10 cellular contexts compared by ENCODE assay signal in the genomic region with DNA sequence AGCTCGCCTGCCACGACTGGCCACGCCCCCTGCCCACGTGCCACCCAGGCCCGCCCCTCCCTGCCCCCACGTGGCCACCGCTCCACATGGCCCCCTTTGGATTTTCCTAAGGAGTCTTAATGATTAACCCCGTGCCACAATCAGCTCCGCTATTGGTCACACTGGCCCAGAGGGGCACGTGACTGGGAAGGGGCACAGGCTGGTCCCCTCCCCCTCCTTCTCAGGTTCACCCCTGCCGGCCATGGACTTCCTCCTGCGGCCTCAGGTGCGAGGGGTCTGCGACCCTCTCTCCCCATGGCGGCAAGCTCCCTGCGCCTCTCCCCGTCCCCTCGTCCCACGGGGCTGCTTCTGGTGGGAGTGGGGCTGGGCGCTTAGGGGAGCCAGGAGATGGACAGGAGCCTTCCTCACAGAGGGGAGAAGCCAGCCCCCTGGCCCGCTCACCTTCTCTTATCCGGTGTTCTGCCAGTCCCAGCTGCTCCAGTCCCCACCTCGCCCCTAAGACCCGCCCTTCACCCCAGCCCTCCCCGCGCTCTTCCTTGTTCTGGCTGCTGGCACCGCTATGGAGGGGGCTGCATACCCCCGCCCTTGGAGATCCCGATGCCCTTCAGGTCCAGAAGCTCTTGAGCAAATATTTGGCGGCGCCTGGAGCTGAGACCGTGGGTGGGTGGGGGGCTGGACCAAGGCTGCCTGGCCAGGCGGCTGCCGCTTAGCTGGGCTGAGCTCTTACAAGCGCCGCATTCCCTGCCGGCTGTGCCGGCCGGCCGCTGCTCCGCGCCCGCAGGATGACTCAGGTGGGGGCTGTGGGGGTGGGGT. TPM values are rescaled to one million over a fixed set of nuclear protein-coding genes. Genes with fewer than 3 reads are reported as not detected.
DNase-seq lines count a peak whose midpoint lies in the region; ATAC-seq, FAIRE-seq and TF ChIP-seq lines count a peak whose summit lies in the region.
"Had no signal": no experiment of that assay in that cellular context is flagged by ENCODE, and none has a peak within 500 bp of the region (broad histone marks: within the 10 kb centered on the region; RNA-seq: fewer than 3 reads in every experiment).

No MANE protein-coding gene starts in this region.

- intact Hi-C loops in A673 (cut with micrococcal nuclease; ENCODE audit: unreplicated experiment): no loop called here

- no peak overlapping the region for H3K4me3 ChIP-seq in A673 (ENCODE audit: low read depth, low read length, poor library complexity, severe bottlenecking)
- H3K4me3 ChIP-seq in MG63: no peak overlapping the region
- H3K4me3 ChIP-seq in endocrine pancreas (ENCODE audit: control insufficient read depth, insufficient read depth, low read length): no peak overlapping the region
- peak overlapping the region; percentile 30 for H3K4me3 ChIP-seq in mesodermal cell (ENCODE audit: extremely low read depth, insufficient read depth, low read length, poor library complexity, severe bottlenecking)

- TF ChIP-seq CTCF in A673 (conservative IDR thresholded peaks at IDR 0.05; ENCODE audit: low read depth, low read length): no peak

- H3K9me3 ChIP-seq in A673 (ENCODE audit: low read depth, low read length, poor library complexity, severe bottlenecking) (no peaks in the 10 kb centered on the region), MG63 (no peaks in the 10 kb centered on the region), endocrine pancreas (ENCODE audit: control insufficient read depth, low read length) (no peaks in the 10 kb centered on the region), mesodermal cell (ENCODE audit: control insufficient read depth, low read length) (no peaks in the 10 kb centered on the region)

- ATAC-seq in GM18511 (IDR thresholded peaks at IDR 0.05; ENCODE audit: unreplicated experiment): no peak
- ATAC-seq in HG03521 (IDR thresholded peaks at IDR 0.05; ENCODE audit: unreplicated experiment): no peak
- ATAC-seq: natural killer cell had no signal

- CTCF ChIA-PET in A673 (lab: Charles Lee): interaction anchor here (0.7 to 1.0 kb wide), 2 partner anchors 44 to 98 kb away, joined by 3 to 4 read pairs; no protein-coding TSS in a partner anchor

- DNase-seq in A673 (ENCODE audit: low spot score): no peak
- peak; percentile 30 for DNase-seq in MG63
- no peak for DNase-seq in HTR-8/SVneo (ENCODE audit: insufficient read length, low spot score)
- no peak for DNase-seq in NCI-H1048 (lab: John Stamatoyannopoulos, UW)
- DNase-seq: activated CD4-positive, alpha-beta T cell treated with anti-CD3 and anti-CD28 coated beads, Interleukin-2, amount 50 U/mL, for 48 hours; natural killer cell had no signal

- peak overlapping the region; percentile 67 for H3K9ac ChIP-seq in endocrine pancreas (ENCODE audit: control insufficient read depth, insufficient read depth, low read length)

- H3K36me3 ChIP-seq in A673 (ENCODE audit: insufficient read depth, low read length, poor library complexity, severe bottlenecking) (peaks cover 26% of the 10 kb centered on the region), MG63 (no peaks in the 10 kb centered on the region), endocrine pancreas (ENCODE audit: control insufficient read depth, insufficient read depth, low read length) (no peaks in the 10 kb centered on the region), mesodermal cell (ENCODE audit: control insufficient read depth, insufficient read depth, low read length) (peaks cover 44% of the 10 kb centered on the region)

- H3K4me1 ChIP-seq in A673 (ENCODE audit: insufficient read depth, low read length, poor library complexity, severe bottlenecking): peaks cover 27% of the 10 kb centered on the region
- no peaks in the 10 kb centered on the region for H3K4me1 ChIP-seq in endocrine pancreas (ENCODE audit: control insufficient read depth, insufficient read depth, low read length)
- H3K4me1 ChIP-seq in mesodermal cell (ENCODE audit: control insufficient read depth, insufficient read depth, low read length, poor library complexity, severe bottlenecking): peaks cover 41% of the 10 kb centered on the region

- WGBS in mesodermal cell (ENCODE audit: insufficient coverage in 2 of 2), 2 experiments: 3 to 8% methylated on average over 9 to 20 of the region's 43 CpGs

- H3K27ac ChIP-seq in A673 (ENCODE audit: low read depth, low read length, poor library complexity, severe bottlenecking): peak overlapping the region; percentile 12
- H3K27ac ChIP-seq in mesodermal cell (ENCODE audit: low read depth, low read length, severe bottlenecking): peak overlapping the region; percentile 80

- no peaks in the 10 kb centered on the region for H3K27me3 ChIP-seq in A673 (replicated peaks; ENCODE audit: insufficient read depth, low read depth, low read length, poor library complexity)
- no peaks in the 10 kb centered on the region for H3K27me3 ChIP-seq in MG63
- no peaks in the 10 kb centered on the region for H3K27me3 ChIP-seq in endocrine pancreas (ENCODE audit: control insufficient read depth, insufficient read depth, low read length)

- POLR2A ChIA-PET in A673 (lab: Charles Lee; ENCODE audit: low non-redundant PET): no interaction called here

- BruUV-seq in A673 (replicated peaks; lab: Mats Ljungman, UMichigan): no TSS peak

- FAIRE-seq in HTR-8/SVneo (lab: Jason Lieb, UNC): no peak

RNA-seq across cellular contexts. Expression of a gene that starts 3.2 kb away (rescaled TPM):
- 213 and 222 TPM in 2 replicates for total RNA-seq in A673 (2021)
- 38.6 and 81.5 TPM in 2 replicates for total RNA-seq in MG63 (2014; rRNA removed; shearing (Covaris generic); ENCODE audit: low replicate concordance)
- polyA plus RNA-seq in mesodermal cell (2013, experiment 1 of 2): 77.0 TPM
- 68.0 TPM for polyA plus RNA-seq in mesodermal cell (2013, experiment 2 of 2)

RNA-seq across cellular contexts. Expression of a gene that starts 4.9 kb away (rescaled TPM):
- total RNA-seq in A673 (2021): 21.1 and 25.7 TPM in 2 replicates
- total RNA-seq in MG63 (2014; rRNA removed; shearing (Covaris generic); ENCODE audit: low replicate concordance): 11.0 and 21.7 TPM in 2 replicates
- 31.6 TPM for polyA plus RNA-seq in mesodermal cell (2013, experiment 1 of 2)
- polyA plus RNA-seq in mesodermal cell (2013, experiment 2 of 2): 26.1 TPM

RNA-seq across cellular contexts. Expression of a gene that starts 14.3 kb away (rescaled TPM):
- 4.5 and 6.7 TPM in 2 replicates for total RNA-seq in A673 (2021)
- 0.76 TPM in 1 of 2 replicates, not detected in the other for total RNA-seq in MG63 (2014; rRNA removed; shearing (Covaris generic); ENCODE audit: low replicate concordance)
- 4.0 TPM for polyA plus RNA-seq in mesodermal cell (2013, experiment 1 of 2)
- polyA plus RNA-seq in mesodermal cell (2013, experiment 2 of 2): 2.7 TPM

RNA-seq across cellular contexts. Expression of a gene that starts 18.0 kb away (rescaled TPM):
- 70.8 and 80.5 TPM in 2 replicates for total RNA-seq in A673 (2021)
- total RNA-seq in MG63 (2014; rRNA removed; shearing (Covaris generic); ENCODE audit: low replicate concordance): 47.5 and 71.5 TPM in 2 replicates
- polyA plus RNA-seq in mesodermal cell (2013, experiment 1 of 2): 51.8 TPM
- polyA plus RNA-seq in mesodermal cell (2013, experiment 2 of 2): 50.3 TPM

RNA-seq across cellular contexts. Expression of a gene that starts 20.7 kb away (rescaled TPM):
- 43.8 and 44.7 TPM in 2 replicates for total RNA-seq in A673 (2021)
- total RNA-seq in MG63 (2014; rRNA removed; shearing (Covaris generic); ENCODE audit: low replicate concordance): 5.2 and 32.9 TPM in 2 replicates
- 45.6 TPM for polyA plus RNA-seq in mesodermal cell (2013, experiment 1 of 2)
- 44.6 TPM for polyA plus RNA-seq in mesodermal cell (2013, experiment 2 of 2)
